Comparison of ENCODE assay signal across 8 cellular contexts in genomic region chrX:154428176-154429171, GRCh38. TPM values are rescaled to one million over a fixed set of nuclear protein-coding genes. Genes with fewer than 3 reads are reported as not detected.
DNase-seq lines count a peak whose midpoint lies in the region; ATAC-seq and TF ChIP-seq lines count a peak whose summit lies in the region.

TSS of gene ATP6AP1 (plus strand) at chrX:154428677. CDS start at chrX:154428693, 16 bp downstream.

- no peaks in the 10 kb centered on the region for H3K27me3 Mint-ChIP-seq in IgD-negative memory B cell
- H3K27me3 Mint-ChIP-seq in activated T-cell treated with anti-CD3 and anti-CD28 coated beads, Interleukin-2, amount 50 U/mL, for 4 hours (ENCODE audit: low read depth), result no peaks in the 10 kb centered on the region

- peak within 1 kb of the TSS; percentile 50 to 93 (median 91) for H3K27ac Mint-ChIP-seq in IgD-negative memory B cell

- peak within 1 kb of the TSS; percentile 67 to 79 for H3K4me3 ChIP-seq in muscle layer of duodenum (ENCODE audit: low read depth in 1 of 2, low read length in 2 of 2)

- peaks cover 4 to 15% of the 10 kb centered on the region in 2 donors for H3K36me3 ChIP-seq in muscle layer of duodenum (ENCODE audit: control insufficient read depth in 1 of 2, insufficient read depth in 2 of 2, low read length in 2 of 2)

- H3K9me3 ChIP-seq in muscle layer of duodenum (ENCODE audit: control insufficient read depth in 1 of 2, low read length in 2 of 2), result no peaks in the 10 kb centered on the region

- ATAC-seq in GM21529 (IDR thresholded peaks at IDR 0.05; ENCODE audit: unreplicated experiment) (peak; percentile 98), esophagus mucosa (peak; percentile 96)
- peak; percentile 99 for ATAC-seq in activated T-cell treated with anti-CD3 and anti-CD28 coated beads, Interleukin-2, amount 50 U/mL, for 4 hours

- H3K4me1 ChIP-seq in muscle layer of duodenum (ENCODE audit: control insufficient read depth in 1 of 2, insufficient read depth in 2 of 2, low read length in 2 of 2), result peaks cover 0 to 24% of the 10 kb centered on the region in 2 donors

- H3K27me3 ChIP-seq in muscle layer of duodenum (ENCODE audit: low read depth, low read length), result no peaks in the 10 kb centered on the region

- H3K27ac ChIP-seq in muscle layer of duodenum (ENCODE audit: low read length), result no peak within 1 kb of the TSS

- H3K4me1 Mint-ChIP-seq in IgD-negative memory B cell, result peaks cover 7 to 16% (median 14%) of the 10 kb centered on the region in 3 donors
- H3K4me1 Mint-ChIP-seq in activated T-cell treated with anti-CD3 and anti-CD28 coated beads, Interleukin-2, amount 50 U/mL, for 4 hours (ENCODE audit: low read depth), result peaks cover 23% of the 10 kb centered on the region

- peaks cover 0 to 2% (median 0%) of the 10 kb centered on the region in 3 donors for H3K9me3 Mint-ChIP-seq in IgD-negative memory B cell
- H3K9me3 Mint-ChIP-seq in activated T-cell treated with anti-CD3 and anti-CD28 coated beads, Interleukin-2, amount 50 U/mL, for 4 hours, result no peaks in the 10 kb centered on the region

- H3K4me3 Mint-ChIP-seq in IgD-negative memory B cell, result peak within 1 kb of the TSS; percentile 84 to 94 (median 90)
- H3K4me3 Mint-ChIP-seq in activated T-cell treated with anti-CD3 and anti-CD28 coated beads, Interleukin-2, amount 50 U/mL, for 4 hours, result peak within 1 kb of the TSS; percentile 80

- DNase-seq in DMS153 (lab: John Stamatoyannopoulos, UW), result peak; percentile 94
- peak; percentile 78 for DNase-seq in activated T-cell treated with anti-CD3 and anti-CD28 coated beads, Interleukin-2, amount 50 U/mL, for 4 hours
- peak; percentile 72 to 83 for DNase-seq in stimulated activated CD8-positive, alpha-beta memory T cell treated with anti-CD3 and anti-CD28 coated beads, Interleukin-7, amount 100 ng/mL, for 4 hours (ENCODE audit: low read depth in 2 of 2)

- peaks cover 2% of the 10 kb centered on the region for H3K36me3 Mint-ChIP-seq in IgD-negative memory B cell
- peaks cover 5% of the 10 kb centered on the region for H3K36me3 Mint-ChIP-seq in activated T-cell treated with anti-CD3 and anti-CD28 coated beads, Interleukin-2, amount 50 U/mL, for 4 hours (ENCODE audit: insufficient read depth)

TF ChIP-seq in PFSK-1, 5 proteins besides CTCF, POLR2A, EP300 and RAD21:
- TF ChIP-seq FOXP2 (optimal IDR thresholded peaks at IDR 0.05; ENCODE audit: borderline replicate concordance, extremely low read depth, extremely low read length, insufficient read depth) (no peak), POLR2AphosphoS5 (IDR thresholded peaks at IDR 0.05; ENCODE audit: low read depth, low read length) (peak; percentile 51), REST (IDR thresholded peaks at IDR 0.05; ENCODE audit: insufficient read depth in 1 of 2, low read depth in 2 of 2, low read length in 2 of 2) (no peak)

RNA-seq across cellular contexts. Expression of gene ATP6AP1, which starts in this region (rescaled TPM):
- polyA plus RNA-seq in IgD-negative memory B cell, result 93.9 TPM
- 168 TPM for polyA plus RNA-seq in PFSK-1 (2012; ENCODE audit: insufficient read length, low read depth)
- 10 to 100 TPM; 33.7 to 42.2 (median 40.8) TPM for total RNA-seq in activated T-cell treated with anti-CD3 and anti-CD28 coated beads, Interleukin-2, amount 50 U/mL, for 4 hours
- 63.2 TPM for total RNA-seq in esophagus mucosa
